20 cellular contexts compared by ENCODE assay signal in the genomic region with DNA sequence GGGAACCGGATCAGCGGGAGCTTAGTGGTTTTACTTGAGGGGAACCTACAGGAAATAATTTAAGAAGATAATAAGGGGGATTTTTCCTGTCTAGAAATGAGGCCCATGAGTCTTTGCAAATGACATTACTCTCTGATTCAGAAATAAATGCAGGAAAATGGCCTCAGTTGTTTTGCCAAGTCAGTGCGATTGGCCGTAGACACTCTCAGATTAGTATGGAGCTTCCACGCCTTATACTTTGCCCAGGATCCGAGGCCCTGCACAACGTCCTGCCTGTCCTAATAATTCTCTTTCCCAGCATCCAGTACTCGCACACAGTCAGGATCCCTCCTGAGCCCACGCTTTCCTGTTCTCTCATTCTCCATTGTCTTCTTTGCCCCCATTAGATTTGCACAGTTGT.
"Had no signal": no experiment of that assay in that cellular context is flagged by ENCODE, and none has a peak within 500 bp of the region (broad histone marks: within the 10 kb centered on the region; RNA-seq: fewer than 3 reads in every experiment).

No MANE protein-coding gene starts in this region.

- H3K27ac ChIP-seq: breast epithelium, VCaP had no signal

- H3K36me3 ChIP-seq: breast epithelium had no signal

- DNase-seq: activated CD4-positive, alpha-beta T cell treated with anti-CD3 and anti-CD28 coated beads, Interleukin-2, amount 10 ng/mL, durations not matched to agents 7 days and 5 days; activated CD4-positive, CD25-positive, alpha-beta regulatory T cell; activated CD8-positive, alpha-beta memory T cell treated with anti-CD3 and anti-CD28 coated beads, Interleukin-2, amount 50 U/mL, for 4 hours; activated CD8-positive, alpha-beta T cell treated with anti-CD3 and anti-CD28 coated beads for 36 hours; activated naive CD4-positive, alpha-beta T cell treated with anti-CD3 and anti-CD28 coated beads, Interleukin-2, amount 50 U/mL, for 16 hours; activated naive CD8-positive, alpha-beta T cell treated with anti-CD3 and anti-CD28 coated beads, Interleukin-2, amount 10 ng/mL, durations not matched to agents 7 days and 5 days; aorta; caudate nucleus; Karpas-422; MM.1S; NCI-H1105 treated with DMSO at 0.1 percent for 48 hours; NCI-H1436 treated with DMSO at 0.1 percent for 48 hours; NCI-H187; NCI-H2081; NCI-H510A treated with DMSO at 0.1 percent for 48 hours; SIG-M5; T-cell had no signal

- H3K4me3 Mint-ChIP-seq: activated CD4-positive, alpha-beta T cell treated with anti-CD3 and anti-CD28 coated beads, Interleukin-2, amount 10 ng/mL, durations not matched to agents 7 days and 5 days; activated CD8-positive, alpha-beta T cell treated with anti-CD3 and anti-CD28 coated beads for 36 hours; activated naive CD8-positive, alpha-beta T cell treated with anti-CD3 and anti-CD28 coated beads, Interleukin-2, amount 10 ng/mL, durations not matched to agents 7 days and 5 days; T-cell had no signal

- ATAC-seq: activated CD8-positive, alpha-beta T cell treated with anti-CD3 and anti-CD28 coated beads for 36 hours; T-cell had no signal

- H3K4me1 ChIP-seq: breast epithelium had no signal

- H3K27me3 ChIP-seq: breast epithelium had no signal

- H3K9me3 Mint-ChIP-seq: activated CD4-positive, alpha-beta T cell treated with anti-CD3 and anti-CD28 coated beads, Interleukin-2, amount 10 ng/mL, durations not matched to agents 7 days and 5 days; activated CD8-positive, alpha-beta T cell treated with anti-CD3 and anti-CD28 coated beads for 36 hours; activated naive CD8-positive, alpha-beta T cell treated with anti-CD3 and anti-CD28 coated beads, Interleukin-2, amount 10 ng/mL, durations not matched to agents 7 days and 5 days had no signal

- H3K4me1 Mint-ChIP-seq: activated CD4-positive, alpha-beta T cell treated with anti-CD3 and anti-CD28 coated beads, Interleukin-2, amount 10 ng/mL, durations not matched to agents 7 days and 5 days; activated naive CD8-positive, alpha-beta T cell treated with anti-CD3 and anti-CD28 coated beads, Interleukin-2, amount 10 ng/mL, durations not matched to agents 7 days and 5 days; T-cell had no signal

- H3K27ac Mint-ChIP-seq: activated CD4-positive, alpha-beta T cell treated with anti-CD3 and anti-CD28 coated beads, Interleukin-2, amount 10 ng/mL, durations not matched to agents 7 days and 5 days; activated CD8-positive, alpha-beta T cell treated with anti-CD3 and anti-CD28 coated beads for 36 hours; activated naive CD8-positive, alpha-beta T cell treated with anti-CD3 and anti-CD28 coated beads, Interleukin-2, amount 10 ng/mL, durations not matched to agents 7 days and 5 days; T-cell had no signal

- H3K9me3 ChIP-seq: breast epithelium had no signal

- H3K36me3 Mint-ChIP-seq: activated naive CD8-positive, alpha-beta T cell treated with anti-CD3 and anti-CD28 coated beads, Interleukin-2, amount 10 ng/mL, durations not matched to agents 7 days and 5 days; T-cell had no signal

- FAIRE-seq: RCC 7860 had no signal

- H3K4me3 ChIP-seq: breast epithelium had no signal
